In the genomic region with DNA sequence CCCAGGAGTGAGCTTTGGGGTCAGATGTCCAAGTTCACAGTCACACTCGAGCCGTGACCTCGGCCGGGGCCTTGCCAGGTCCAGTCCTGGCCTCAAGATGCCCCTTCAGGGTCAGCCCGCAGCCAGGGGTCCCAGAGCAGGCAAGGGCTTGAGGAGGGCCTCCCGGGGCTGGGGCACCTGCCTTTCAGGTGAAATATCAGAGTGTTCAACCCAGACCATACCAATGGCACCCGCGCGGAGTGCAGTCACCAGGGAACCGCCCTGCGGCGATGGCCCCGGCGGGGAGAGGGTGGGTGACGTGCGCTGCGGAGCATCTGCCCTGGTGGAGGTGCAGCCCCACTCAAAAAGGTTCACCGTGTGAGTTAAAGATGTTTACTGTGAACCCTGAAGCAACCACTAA, we compare ENCODE assay signal across 13 cellular contexts. TPM values are rescaled to one million over a fixed set of nuclear protein-coding genes. Genes with fewer than 3 reads are reported as not detected.
DNase-seq lines count a peak whose midpoint lies in the region; ATAC-seq, FAIRE-seq and TF ChIP-seq lines count a peak whose summit lies in the region.
"Had no signal": no experiment of that assay in that cellular context is flagged by ENCODE, and none has a peak within 500 bp of the region (broad histone marks: within the 10 kb centered on the region; RNA-seq: fewer than 3 reads in every experiment).

No MANE protein-coding gene starts in this region.

- ATAC-seq in esophagus mucosa (peak; percentile 8), HG03520 (IDR thresholded peaks at IDR 0.05; ENCODE audit: unreplicated experiment) (no peak)

- no peak overlapping the region for H3K27ac ChIP-seq in OCI-LY3 (ENCODE audit: low read length)
- H3K27ac ChIP-seq in parathyroid adenoma, result no peak overlapping the region
- H3K27ac ChIP-seq in brain microvascular endothelial cell, result no peak overlapping the region
- H3K27ac ChIP-seq: prostate gland had no signal

- DNase-seq in COLO668 (lab: John Stamatoyannopoulos, UW; ENCODE audit: unreplicated experiment), result peak; percentile 55
- DNase-seq in UCSD-AML1 (lab: John Stamatoyannopoulos, UW; ENCODE audit: unreplicated experiment), result no peak
- no peak for DNase-seq in urothelium cell line (ENCODE audit: low spot score)
- no peak for DNase-seq in brain microvascular endothelial cell
- DNase-seq: CD4-positive, alpha-beta T cell had no signal

- H3K4me1 ChIP-seq in OCI-LY3 (ENCODE audit: low read length), result peaks cover 25% of the 10 kb centered on the region
- no peaks in the 10 kb centered on the region for H3K4me1 ChIP-seq in parathyroid adenoma
- H3K4me1 ChIP-seq: prostate gland had no signal

- in situ Hi-C loops in brain microvascular endothelial cell (cut with HindIII; ENCODE audit: low pct_ligation_motif_present, low sequenced_read_pairs), result no loop called here

- no peaks in the 10 kb centered on the region for H4K20me1 ChIP-seq in OCI-LY3 (ENCODE audit: insufficient read depth, low read length)

- FAIRE-seq in urothelium cell line (lab: Jason Lieb, UNC), result no peak

- H2AFZ ChIP-seq in OCI-LY3 (ENCODE audit: low read depth, low read length) (no peak overlapping the region), parathyroid adenoma (peak overlapping the region; percentile 45)

- TF ChIP-seq CTCF in OCI-LY3 (IDR thresholded peaks at IDR 0.05; ENCODE audit: low read depth, low read length) (no peak), parathyroid adenoma (IDR thresholded peaks at IDR 0.05) (no peak), brain microvascular endothelial cell (IDR thresholded peaks at IDR 0.05; ENCODE audit: low read depth, low read length, missing control alignments) (no peak)

- H3K79me2 ChIP-seq in OCI-LY3 (ENCODE audit: low read length) (no peaks in the 10 kb centered on the region), parathyroid adenoma (no peaks in the 10 kb centered on the region)

- H3K9me3 ChIP-seq in OCI-LY3 (ENCODE audit: insufficient read depth, low read length), result no peaks in the 10 kb centered on the region
- H3K9me3 ChIP-seq in parathyroid adenoma (ENCODE audit: control insufficient read depth, low read length), result no peaks in the 10 kb centered on the region
- H3K9me3 ChIP-seq: prostate gland had no signal

- H3K36me3 ChIP-seq in OCI-LY3 (replicated peaks; ENCODE audit: low read depth, low read length), result no peaks in the 10 kb centered on the region
- no peaks in the 10 kb centered on the region for H3K36me3 ChIP-seq in parathyroid adenoma (ENCODE audit: control insufficient read depth, insufficient read depth, low read length)
- H3K36me3 ChIP-seq in brain microvascular endothelial cell (replicated peaks), result no peaks in the 10 kb centered on the region
- H3K36me3 ChIP-seq: prostate gland had no signal

- H3K4me3 ChIP-seq in OCI-LY3 (ENCODE audit: low read length), result peak overlapping the region; percentile 47
- peak overlapping the region; percentile 1 for H3K4me3 ChIP-seq in parathyroid adenoma (ENCODE audit: low read depth, low read length)
- H3K4me3 ChIP-seq in brain microvascular endothelial cell (ENCODE audit: low read depth, low read length), result no peak overlapping the region
- H3K4me3 ChIP-seq: prostate gland had no signal

- H3K27me3 ChIP-seq in OCI-LY3 (ENCODE audit: low read depth, low read length) (peaks cover 6% of the 10 kb centered on the region; the same call in 1 of the 2 replicates), parathyroid adenoma (ENCODE audit: control insufficient read depth, insufficient read depth, low read length) (no peaks in the 10 kb centered on the region), brain microvascular endothelial cell (replicated peaks) (no peaks in the 10 kb centered on the region)

- H3K9ac ChIP-seq in OCI-LY3 (ENCODE audit: low read length) (no peak overlapping the region), parathyroid adenoma (no peak overlapping the region)

- H3K4me2 ChIP-seq in OCI-LY3 (ENCODE audit: low read length) (peak overlapping the region; percentile 28), parathyroid adenoma (ENCODE audit: low read length) (peak overlapping the region; percentile 34)

RNA-seq across cellular contexts. Expression of a gene that starts 16.9 kb away (rescaled TPM):
- 0.32 TPM for total RNA-seq in esophagus mucosa
- total RNA-seq: activated CD4-positive, alpha-beta T cell treated with anti-CD3 and anti-CD28 coated beads for 36 hours; CD4-positive, alpha-beta T cell; lower leg skin; T-helper 1 cell treated with Interleukin-12 subunit alpha and Interleukin-12 subunit beta and Interleukin-4 antibody, amounts not matched to agents 30 ng/mL and 1 ng/mL, for 36 hours had no signal

RNA-seq across cellular contexts. Expression of a gene that starts 25.1 kb away (rescaled TPM):
- total RNA-seq in esophagus mucosa, result not detected
- total RNA-seq: activated CD4-positive, alpha-beta T cell treated with anti-CD3 and anti-CD28 coated beads for 36 hours; CD4-positive, alpha-beta T cell; lower leg skin; T-helper 1 cell treated with Interleukin-12 subunit alpha and Interleukin-12 subunit beta and Interleukin-4 antibody, amounts not matched to agents 30 ng/mL and 1 ng/mL, for 36 hours had no signal
